ENCODE assay signal across 29 cellular contexts in the genomic region with DNA sequence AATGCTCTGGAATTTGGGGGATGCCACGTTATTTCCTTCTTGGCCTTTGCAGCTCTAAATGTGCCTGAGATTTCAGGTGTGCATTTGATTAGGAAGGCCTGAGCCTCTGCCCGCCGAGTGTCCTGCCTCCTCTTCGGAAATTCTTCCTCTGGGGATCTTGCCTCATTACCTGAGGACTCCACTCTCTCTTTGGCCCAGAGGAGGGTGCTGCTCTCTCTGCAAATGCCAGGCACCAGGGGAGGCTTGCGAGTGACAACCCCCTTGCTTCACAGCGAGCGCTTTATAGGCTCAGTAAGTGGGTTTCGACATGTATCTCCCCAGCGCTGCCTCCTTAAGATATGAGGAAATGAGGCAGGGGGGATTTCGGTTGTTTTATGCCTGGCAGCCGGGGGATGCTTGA.
"Had no signal": no experiment of that assay in that cellular context is flagged by ENCODE, and none has a peak within 500 bp of the region (broad histone marks: within the 10 kb centered on the region; RNA-seq: fewer than 3 reads in every experiment).

No MANE protein-coding gene starts in this region.

- H3K9ac ChIP-seq: neural progenitor cell, parathyroid adenoma had no signal

- H3K27ac Mint-ChIP-seq: effector memory CD8-positive, alpha-beta T cell; immature natural killer cell; memory B cell; mesothelial cell of epicardium; natural killer cell treated with Interleukin-12 subunit alpha and Interleukin-12 subunit beta and Interleukin-15 and Interleukin-18, amount 100 ng/mL, for 72 hours; neural progenitor cell; progenitor cell of endocrine pancreas; stimulated activated effector memory CD8-positive, alpha-beta T cell treated with anti-CD3 and anti-CD28 coated beads, Interleukin-12 subunit alpha, Interleukin-12 subunit beta, amount 100 ng/mL, for 72 hours had no signal

- H3K27me3 Mint-ChIP-seq: effector memory CD8-positive, alpha-beta T cell; memory B cell; naive B cell; natural killer cell treated with Interleukin-12 subunit alpha and Interleukin-12 subunit beta and Interleukin-15 and Interleukin-18, amount 100 ng/mL, for 72 hours had no signal

- H3K4me3 ChIP-seq: lower lobe of right lung, mucosa of descending colon, neural progenitor cell, smooth muscle cell, stomach, testis, tibial artery, upper lobe of right lung, uterus had no signal

- H3K9me3 ChIP-seq: lower lobe of right lung, mucosa of descending colon, testis, tibial artery, upper lobe of right lung, uterus had no signal

- H3K4me3 Mint-ChIP-seq: effector memory CD8-positive, alpha-beta T cell; immature natural killer cell; memory B cell; mesothelial cell of epicardium; naive B cell; natural killer cell treated with Interleukin-12 subunit alpha and Interleukin-12 subunit beta and Interleukin-15 and Interleukin-18, amount 100 ng/mL, for 72 hours; neural progenitor cell; stimulated activated effector memory CD8-positive, alpha-beta T cell treated with anti-CD3 and anti-CD28 coated beads, Interleukin-12 subunit alpha, Interleukin-12 subunit beta, amount 100 ng/mL, for 72 hours had no signal

- H3K27ac ChIP-seq: lower lobe of right lung, neural progenitor cell, parathyroid adenoma, stomach, testis, tibial artery, upper lobe of right lung, uterus had no signal

- H3K79me2 ChIP-seq: parathyroid adenoma had no signal

- ATAC-seq: effector memory CD8-positive, alpha-beta T cell; left colon; left ventricle myocardium superior; lower lobe of right lung; mucosa of descending colon; natural killer cell treated with Interleukin-12 subunit alpha and Interleukin-12 subunit beta and Interleukin-15 and Interleukin-18, amount 100 ng/mL, for 72 hours; sciatic nerve; stimulated activated effector memory CD8-positive, alpha-beta T cell treated with anti-CD3 and anti-CD28 coated beads, Interleukin-12 subunit alpha, Interleukin-12 subunit beta, amount 100 ng/mL, for 72 hours; upper lobe of right lung had no signal

- H3K4me2 ChIP-seq: neural progenitor cell, smooth muscle cell had no signal

- H3K27me3 ChIP-seq: neural progenitor cell, testis, upper lobe of right lung, uterus had no signal

- H3K9me3 Mint-ChIP-seq: memory B cell; mesothelial cell of epicardium; natural killer cell treated with Interleukin-12 subunit alpha and Interleukin-12 subunit beta and Interleukin-15 and Interleukin-18, amount 100 ng/mL, for 72 hours; neural progenitor cell had no signal

- DNase-seq: cortex of kidney; effector memory CD8-positive, alpha-beta T cell; hypothalamus; immature natural killer cell; islet precursor cell; kidney glomerular epithelial cell; left colon; left ventricle myocardium superior; lower lobe of right lung; mucosa of descending colon; naive B cell; stimulated activated CD4-positive, alpha-beta T cell treated with anti-CD3 and anti-CD28 coated beads, Interleukin-12 subunit alpha, Interleukin-12 subunit beta, amount 100 ng/mL, for 4 hours; stimulated activated CD4-positive, alpha-beta T cell treated with anti-CD3 and anti-CD28 coated beads, Interleukin-1b, Interleukin-23, amount 100 ng/mL, for 48 hours; stimulated activated CD4-positive, alpha-beta T cell treated with anti-CD3 and anti-CD28 coated beads, Interleukin-4, amount 100 ng/mL, for 24 hours; stimulated activated naive CD4-positive, alpha-beta T cell treated with Interleukin-2 at 50 U/mL for 16 hours; stomach; testis; tibial artery; uterus had no signal

- H3K4me1 Mint-ChIP-seq: immature natural killer cell; memory B cell; mesothelial cell of epicardium; stimulated activated effector memory CD8-positive, alpha-beta T cell treated with anti-CD3 and anti-CD28 coated beads, Interleukin-12 subunit alpha, Interleukin-12 subunit beta, amount 100 ng/mL, for 72 hours had no signal

- H3K4me1 ChIP-seq: lower lobe of right lung, neural progenitor cell, parathyroid adenoma, stomach, testis, tibial artery, upper lobe of right lung, uterus had no signal

- H3K36me3 Mint-ChIP-seq: immature natural killer cell; memory B cell; mesothelial cell of epicardium; naive B cell; natural killer cell treated with Interleukin-12 subunit alpha and Interleukin-12 subunit beta and Interleukin-15 and Interleukin-18, amount 100 ng/mL, for 72 hours; neural progenitor cell; stimulated activated effector memory CD8-positive, alpha-beta T cell treated with anti-CD3 and anti-CD28 coated beads, Interleukin-12 subunit alpha, Interleukin-12 subunit beta, amount 100 ng/mL, for 72 hours had no signal

- H3K36me3 ChIP-seq: lower lobe of right lung, neural progenitor cell, stomach, tibial artery, upper lobe of right lung, uterus had no signal
